Comparison of ENCODE assay signal across 8 cellular contexts in genomic region chr9:71806916-71807315, GRCh38. TPM values are rescaled to one million over a fixed set of nuclear protein-coding genes. Genes with fewer than 3 reads are reported as not detected.
DNase-seq lines count a peak whose midpoint lies in the region; ATAC-seq and TF ChIP-seq lines count a peak whose summit lies in the region.

No MANE protein-coding gene starts in this region.

- no peaks in the 10 kb centered on the region for H4K20me1 ChIP-seq in OCI-LY7 (ENCODE audit: insufficient read depth, low read length)

- H3K36me3 ChIP-seq in OCI-LY7 (ENCODE audit: insufficient read depth, low read length), result no peaks in the 10 kb centered on the region
- H3K36me3 ChIP-seq in aorta (ENCODE audit: control insufficient read depth in 1 of 2, insufficient read depth in 2 of 2, low read length in 1 of 2), result no peaks in the 10 kb centered on the region

- POLR2A ChIA-PET in OCI-LY7 (lab: Charles Lee), result interaction anchor here (0.8 to 1.4 kb wide), 8 partner anchors 10 to 218 kb away, joined by 3 to 8 read pairs (median 4); no protein-coding TSS in a partner anchor

- peaks cover 3% of the 10 kb centered on the region for H3K4me1 ChIP-seq in OCI-LY7 (ENCODE audit: insufficient read depth, low read length, poor library complexity, severe bottlenecking)
- H3K4me1 ChIP-seq in aorta (ENCODE audit: control insufficient read depth in 1 of 2, insufficient read depth in 2 of 2, low read length in 2 of 2), result peaks cover 0 to 3% of the 10 kb centered on the region in 2 donors

- no peak overlapping the region for H3K4me3 ChIP-seq in OCI-LY7 (ENCODE audit: low read depth, low read length, poor library complexity, severe bottlenecking)
- H3K4me3 ChIP-seq in fibroblast of pulmonary artery (replicated peaks; ENCODE audit: low read depth, low read length), result no peak overlapping the region
- H3K4me3 ChIP-seq in aorta (ENCODE audit: low read length in 2 of 2), result no peak overlapping the region

- H3K9me3 ChIP-seq in OCI-LY7 (ENCODE audit: low read length) (no peaks in the 10 kb centered on the region), aorta (ENCODE audit: control insufficient read depth, low read length) (no peaks in the 10 kb centered on the region)

- H3K4me2 ChIP-seq in OCI-LY7 (ENCODE audit: low read length), result no peak overlapping the region

- CTCF ChIA-PET in OCI-LY7 (lab: Charles Lee; ENCODE audit: unreplicated experiment), result interaction anchor here (0.7 to 2.1 kb wide), 7 partner anchors 8 to 218 kb away, joined by 3 to 11 read pairs (median 5); partner anchors contain the start of gene C9orf85

- ATAC-seq in GM21619 (IDR thresholded peaks at IDR 0.05; ENCODE audit: unreplicated experiment) (peak; percentile 96), aorta (ENCODE audit: low FRiP score) (peak; percentile 89)

- no TSS peak for BruUV-seq in OCI-LY7 (replicated peaks; lab: Mats Ljungman, UMichigan)

- TF ChIP-seq CTCF in OCI-LY7 (conservative IDR thresholded peaks at IDR 0.05; ENCODE audit: low read length), result peak; percentile 99
- TF ChIP-seq CTCF in fibroblast of pulmonary artery (IDR thresholded peaks at IDR 0.05; ENCODE audit: low read length, missing control alignments), result peak; percentile 99

- no peaks in the 10 kb centered on the region for H3K9me2 ChIP-seq in OCI-LY7 (ENCODE audit: insufficient read depth, low read length)

- intact Hi-C loops in OCI-LY7 (cut with micrococcal nuclease; ENCODE audit: unreplicated experiment) (loop anchor here (1.0 to 5.0 kb wide), 3 partner anchors 40 to 218 kb away; partner anchors contain the start of gene CEMIP2), aorta (cut with DNase I) (loop anchor here (5.0 to 10.0 kb wide), 3 partner anchors 170 to 215 kb away; no protein-coding TSS in a partner anchor)

- 11 to 14% methylated on average over 1 of the region's 1 CpG for WGBS in aorta, 2 donors

- H3K79me2 ChIP-seq in OCI-LY7 (ENCODE audit: insufficient read depth, low read depth, low read length), result no peaks in the 10 kb centered on the region

- peak overlapping the region; percentile 50; the same call in 1 of the 2 replicates for H2AFZ ChIP-seq in OCI-LY7 (ENCODE audit: low read length)

- no peak overlapping the region for H3K27ac ChIP-seq in OCI-LY7 (ENCODE audit: low read depth, low read length, poor library complexity, severe bottlenecking)
- no peak overlapping the region for H3K27ac ChIP-seq in aorta (ENCODE audit: low read depth in 1 of 2, low read length in 2 of 2)

- H3K27me3 ChIP-seq in aorta (ENCODE audit: control insufficient read depth in 1 of 2, insufficient read depth in 2 of 2, low read length in 1 of 2), result no peaks in the 10 kb centered on the region

- DNase-seq in ELF-1 (ENCODE audit: low read depth, low spot score) (peak; percentile 94), HuH-7.5 (ENCODE audit: low spot score) (peak; percentile 20), OCI-LY7 (ENCODE audit: low spot score) (peak; percentile 88), activated T-helper 1 cell treated with Interleukin-2 at 50 U/mL for 16 hours (ENCODE audit: low read depth) (peak; percentile 33), fibroblast of pulmonary artery (ENCODE audit: low read depth) (peak; percentile 82), nucleus accumbens (lab: John Stamatoyannopoulos, UW) (peak in 47 of 56 donors; percentile 2 to 80 (median 44)), aorta (peak in 1 of 2 donors; percentile 67)

RNA-seq across cellular contexts. Expression of gene CEMIP2, which starts 38.6 kb away (rescaled TPM):
- 0.90 and 1.8 TPM in 2 replicates for total RNA-seq in OCI-LY7 (2014; rRNA removed; shearing (Covaris generic))
- 3.9 and 4.8 TPM in 2 replicates for total RNA-seq in OCI-LY7 (2022)
- total RNA-seq in aorta, result 100 to 1,000 TPM; 101 to 122 TPM
- polyA plus RNA-seq in aorta, result 1 to 10 TPM; 5.4 to 8.4 TPM

Comparison
In these comparisons a context has a peak if more than half of its experiments do, and no peak if none do; other contexts are left out.
1. RNA of gene CEMIP2, which starts 38.6 kb away (total RNA-seq): 101 to 122 TPM in aorta; 0.90 to 4.8 TPM in OCI-LY7; every median in the first group is over 10 times any median in the second.